ENCODE assay signal across 8 cellular contexts in genomic region chr7:116588641-116589594, GRCh38.
A peak's percentile ranks its signal among the peaks of the same experiment; 100 is the strongest.
DNase-seq lines count a peak whose midpoint lies in the region; ATAC-seq and TF ChIP-seq lines count a peak whose summit lies in the region.

No MANE protein-coding gene starts in this region.

- no peaks in the 10 kb centered on the region for H3K36me3 ChIP-seq in SJSA1

- no peaks in the 10 kb centered on the region for H3K9me3 Mint-ChIP-seq in natural killer cell treated with Interleukin-12 subunit alpha and Interleukin-12 subunit beta and Interleukin-15 and Interleukin-18, amount 100 ng/mL, for 72 hours

- H3K4me1 Mint-ChIP-seq in natural killer cell treated with Interleukin-12 subunit alpha and Interleukin-12 subunit beta and Interleukin-15 and Interleukin-18, amount 100 ng/mL, for 72 hours (ENCODE audit: low read depth in 2 of 2) = peaks cover 25 to 30% of the 10 kb centered on the region in 2 donors

- no peak for ATAC-seq in natural killer cell treated with Interleukin-12 subunit alpha and Interleukin-12 subunit beta and Interleukin-15 and Interleukin-18, amount 100 ng/mL, for 72 hours
- ATAC-seq in GM19463 (IDR thresholded peaks at IDR 0.05; ENCODE audit: unreplicated experiment) = no peak

- peaks cover 19 to 28% of the 10 kb centered on the region in 2 donors for H3K27me3 Mint-ChIP-seq in natural killer cell treated with Interleukin-12 subunit alpha and Interleukin-12 subunit beta and Interleukin-15 and Interleukin-18, amount 100 ng/mL, for 72 hours

- peak; percentile 36; the same call in 1 of the 3 replicates for TF ChIP-seq CTCF in GM12872 (IDR thresholded peaks at IDR 0.05; ENCODE audit: insufficient read depth, low read depth, low read length)

- H3K4me3 ChIP-seq in SJSA1 = no peak overlapping the region

- DNase-seq in ACHN (peak; percentile 82), KBM-7 (peak; percentile 81), SJSA1 (ENCODE audit: low read depth in 1 of 2, low spot score in 2 of 2) (peak in 1 of 2 experiments; percentile 62), epithelial cell of prostate (ENCODE audit: low read depth, low spot score) (no peak)
- no peak for DNase-seq in natural killer cell treated with Interleukin-12 subunit alpha and Interleukin-12 subunit beta and Interleukin-15 and Interleukin-18, amount 100 ng/mL, for 72 hours (ENCODE audit: low spot score)
- DNase-seq in activated CD8-positive, alpha-beta memory T cell treated with anti-CD3 and anti-CD28 coated beads for 24 hours = no peak

- H3K4me3 Mint-ChIP-seq in natural killer cell treated with Interleukin-12 subunit alpha and Interleukin-12 subunit beta and Interleukin-15 and Interleukin-18, amount 100 ng/mL, for 72 hours = peak overlapping the region; percentile 30

- H3K27me3 ChIP-seq in SJSA1 (replicated peaks) = no peaks in the 10 kb centered on the region

- no peaks in the 10 kb centered on the region for H3K9me3 ChIP-seq in SJSA1 (replicated peaks)

- no peaks in the 10 kb centered on the region for H3K36me3 Mint-ChIP-seq in natural killer cell treated with Interleukin-12 subunit alpha and Interleukin-12 subunit beta and Interleukin-15 and Interleukin-18, amount 100 ng/mL, for 72 hours

- peaks cover 15% of the 10 kb centered on the region for H3K4me1 ChIP-seq in SJSA1 (replicated peaks)

- H3K27ac Mint-ChIP-seq in natural killer cell treated with Interleukin-12 subunit alpha and Interleukin-12 subunit beta and Interleukin-15 and Interleukin-18, amount 100 ng/mL, for 72 hours = peak overlapping the region; percentile 53 to 58

- in situ Hi-C loops in ACHN (cut with HindIII; ENCODE audit: low pct_ligation_motif_present, low pct_unique_long_range_greater_than_20kb, low sequenced_read_pairs) = loop anchor here (25.0 kb wide), 2 partner anchors 223 to 427 kb away; no protein-coding TSS in a partner anchor
- in situ Hi-C loops in KBM-7 (cut with MboI; ENCODE audit: low pct_unique_long_range_greater_than_20kb, low sequenced_read_pairs) = no loop called here

- H3K27ac ChIP-seq in SJSA1 (peak overlapping the region; percentile 28), epithelial cell of prostate (peak overlapping the region; percentile 29)

Comparison
In these comparisons a context has a peak if more than half of its experiments do, and no peak if none do; other contexts are left out.
1. DNase-seq: peak in ACHN (single experiment) and KBM-7 (single experiment); none in epithelial cell of prostate (single experiment), natural killer cell treated with Interleukin-12 subunit alpha and Interleukin-12 subunit beta and Interleukin-15 and Interleukin-18, amount 100 ng/mL, for 72 hours (single experiment) and activated CD8-positive, alpha-beta memory T cell treated with anti-CD3 and anti-CD28 coated beads for 24 hours (single experiment).